15 cellular contexts compared by ENCODE assay signal in the genomic region with DNA sequence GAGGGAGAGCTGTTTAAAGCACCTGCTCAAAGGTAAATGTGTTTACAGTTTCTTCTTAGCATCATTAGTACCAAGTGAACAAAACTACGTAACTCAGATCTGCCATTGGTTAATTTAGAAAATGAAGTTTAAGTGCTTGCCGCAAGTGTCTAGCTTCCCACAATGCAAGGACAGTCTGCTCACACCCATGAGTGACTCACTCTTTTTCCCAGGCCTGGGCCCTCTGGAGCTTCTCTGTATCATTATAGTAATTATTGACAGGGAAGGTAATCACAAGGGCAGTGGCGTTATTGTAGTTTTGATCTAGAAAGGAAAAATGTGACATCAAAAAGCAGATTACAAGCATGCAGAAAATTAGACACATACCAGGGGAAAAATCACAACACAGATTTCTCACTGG. TPM values are rescaled to one million over a fixed set of nuclear protein-coding genes. Genes with fewer than 3 reads are reported as not detected.
DNase-seq lines count a peak whose midpoint lies in the region; ATAC-seq, FAIRE-seq and TF ChIP-seq lines count a peak whose summit lies in the region.
"Had no signal": no experiment of that assay in that cellular context is flagged by ENCODE, and none has a peak within 500 bp of the region (broad histone marks: within the 10 kb centered on the region; RNA-seq: fewer than 3 reads in every experiment).

No MANE protein-coding gene starts in this region.

- H3K4me3 ChIP-seq in K562, result no peak overlapping the region

- ATAC-seq in K562, result peak; percentile 37; the same call in 1 of the 3 replicates
- ATAC-seq: activated CD4-positive, CD25-positive, alpha-beta regulatory T cell treated with anti-CD3 and anti-CD28 coated beads, Interleukin-2, amount 50 U/mL, for 24 hours; activated naive CD4-positive, alpha-beta T cell treated with anti-CD3 and anti-CD28 coated beads, Interleukin-2, amount 50 U/mL, for 72 hours had no signal

- FAIRE-seq in K562 (lab: Jason Lieb, UNC), result no peak
- FAIRE-seq: colon, HTR-8/SVneo had no signal

- CTCF ChIA-PET in K562 (lab: Yijun Ruan, JAX; ENCODE audit: low intra/inter-chr PET ratio), result no interaction called here

- no peak for TF ChIP-seq CTCF in K562 (IDR thresholded peaks at IDR 0.05 in 2 of 3, conservative IDR thresholded peaks at IDR 0.05 in 1 of 3; ENCODE audit: insufficient read depth in 2 of 3, low read depth in 1 of 3, low read length in 3 of 3)

- POLR2A ChIA-PET in K562 (lab: Yijun Ruan, JAX), result interaction anchor here (0.7 to 1.3 kb wide), 3 partner anchors 9 to 164 kb away, joined by 3 read pairs; no protein-coding TSS in a partner anchor

- no peak for TF ChIP-seq RAD21 in K562 (CRISPR knock-in tag; conservative IDR thresholded peaks at IDR 0.05 in 1 of 2, IDR thresholded peaks at IDR 0.05 in 1 of 2)

- H4K20me1 ChIP-seq in K562 (replicated peaks; ENCODE audit: control insufficient read depth, insufficient read depth, low read length), result 0 out of 2 replicates have a peak, but pooled peaks cover 1% of the 10 kb centered on the region

- in situ Hi-C loops in K562 (cut with MboI), result no loop called here

- peaks cover 0 to 3% of the 10 kb centered on the region in 2 experiments; a peak in 1 of 5 replicates for H3K4me1 ChIP-seq in K562 (replicated peaks in 1 of 2; ENCODE audit: control insufficient read depth in 2 of 2, insufficient read depth in 2 of 2, low read length in 2 of 2)

- intact Hi-C loops in K562 (cut with micrococcal nuclease), result no loop called here

- no peak overlapping the region for H3K9ac ChIP-seq in K562 (ENCODE audit: insufficient read depth in 1 of 2, low read depth in 2 of 2, low read length in 2 of 2)

- no peaks in the 10 kb centered on the region for H3K27me3 ChIP-seq in K562 (ENCODE audit: control insufficient read depth in 2 of 2, insufficient read depth in 2 of 2, low read length in 2 of 2)

- no peaks in the 10 kb centered on the region for H3K9me1 ChIP-seq in K562 (ENCODE audit: control insufficient read depth, insufficient read depth, low read length)

- WGBS in K562 (ENCODE audit: insufficient coverage, low coverage, missing lambda C conversion rate), result 66% methylated on average over 3 of the region's 3 CpGs

- no peaks in the 10 kb centered on the region for H3K79me2 ChIP-seq in K562 (ENCODE audit: control insufficient read depth, insufficient read depth, low read length)

- H3K27ac ChIP-seq in K562 (ENCODE audit: extremely low read depth, low read depth, low read length), result no peak overlapping the region

- H2AFZ ChIP-seq in K562 (ENCODE audit: low read depth, low read length), result no peak overlapping the region

- no peak for TF ChIP-seq EP300 in K562 (IDR thresholded peaks at IDR 0.05; ENCODE audit: low read length)

- no TSS peak for BruUV-seq in K562 (replicated peaks; lab: Mats Ljungman, UMichigan)

- no peak for TF ChIP-seq POLR2A in K562 (conservative IDR thresholded peaks at IDR 0.05)

- peaks cover 82% of the 10 kb centered on the region for H3K36me3 ChIP-seq in K562 (ENCODE audit: control insufficient read depth, insufficient read depth, low read length)

- no peaks in the 10 kb centered on the region for H3K9me3 ChIP-seq in K562 (replicated peaks; ENCODE audit: control insufficient read depth, insufficient read depth, low read depth, low read length)

- H3K4me2 ChIP-seq in K562 (ENCODE audit: insufficient read depth, low read length), result no peak overlapping the region

- peak; percentile 69 for DNase-seq in A172 (ENCODE audit: low spot score)
- peak; percentile 22 for DNase-seq in HCEC 1CT
- DNase-seq in K562 (ENCODE audit: extremely low read depth in 1 of 4, low spot score in 3 of 4), result no peak
- DNase-seq in iris pigment epithelial cell (ENCODE audit: low read depth), result peak; percentile 60
- no peak for DNase-seq in dedifferentiated amniotic fluid mesenchymal stem cell (ENCODE audit: extremely low spot score)
- no peak for DNase-seq in UCSD-AML1 (lab: John Stamatoyannopoulos, UW; ENCODE audit: unreplicated experiment)
- DNase-seq in putamen (ENCODE audit: low spot score), result no peak
- DNase-seq in T-helper 1 cell, result no peak
- DNase-seq: activated CD8-positive, alpha-beta memory T cell treated with anti-CD3 and anti-CD28 coated beads, Interleukin-2, amount 50 U/mL, for 4 hours; NCI-H226; posterior cingulate gyrus had no signal

TF ChIP-seq in K562, 482 proteins besides CTCF, POLR2A, EP300 and RAD21 (continues in another document):
- no peak for TF ChIP-seq NR2F6 (CRISPR knock-in tag; IDR thresholded peaks at IDR 0.05)
- no peak for TF ChIP-seq TCF3 (CRISPR knock-in tag; IDR thresholded peaks at IDR 0.05)
- no peak for TF ChIP-seq TAF9B (IDR thresholded peaks at IDR 0.05; ENCODE audit: partially characterized antibody)
- no peak for TF ChIP-seq ZNF3 (CRISPR knock-in tag; IDR thresholded peaks at IDR 0.05)
- TF ChIP-seq TEAD2 (tag; IDR thresholded peaks at IDR 0.05), result no peak
- TF ChIP-seq, protein P1, sequence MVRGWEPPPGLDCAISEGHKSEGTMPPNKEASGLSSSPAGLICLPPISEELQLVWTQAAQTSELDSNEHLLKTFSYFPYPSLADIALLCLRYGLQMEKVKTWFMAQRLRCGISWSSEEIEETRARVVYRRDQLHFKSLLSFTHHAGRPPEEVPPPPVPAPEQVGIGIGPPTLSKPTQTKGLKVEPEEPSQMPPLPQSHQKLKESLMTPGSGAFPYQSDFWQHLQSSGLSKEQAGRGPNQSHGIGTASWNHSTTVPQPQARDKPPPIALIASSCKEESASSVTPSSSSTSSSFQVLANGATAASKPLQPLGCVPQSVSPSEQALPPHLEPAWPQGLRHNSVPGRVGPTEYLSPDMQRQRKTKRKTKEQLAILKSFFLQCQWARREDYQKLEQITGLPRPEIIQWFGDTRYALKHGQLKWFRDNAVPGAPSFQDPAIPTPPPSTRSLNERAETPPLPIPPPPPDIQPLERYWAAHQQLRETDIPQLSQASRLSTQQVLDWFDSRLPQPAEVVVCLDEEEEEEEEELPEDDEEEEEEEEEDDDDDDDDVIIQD (CRISPR knock-in tag; IDR thresholded peaks at IDR 0.05), result no peak
- TF ChIP-seq, protein P2, sequence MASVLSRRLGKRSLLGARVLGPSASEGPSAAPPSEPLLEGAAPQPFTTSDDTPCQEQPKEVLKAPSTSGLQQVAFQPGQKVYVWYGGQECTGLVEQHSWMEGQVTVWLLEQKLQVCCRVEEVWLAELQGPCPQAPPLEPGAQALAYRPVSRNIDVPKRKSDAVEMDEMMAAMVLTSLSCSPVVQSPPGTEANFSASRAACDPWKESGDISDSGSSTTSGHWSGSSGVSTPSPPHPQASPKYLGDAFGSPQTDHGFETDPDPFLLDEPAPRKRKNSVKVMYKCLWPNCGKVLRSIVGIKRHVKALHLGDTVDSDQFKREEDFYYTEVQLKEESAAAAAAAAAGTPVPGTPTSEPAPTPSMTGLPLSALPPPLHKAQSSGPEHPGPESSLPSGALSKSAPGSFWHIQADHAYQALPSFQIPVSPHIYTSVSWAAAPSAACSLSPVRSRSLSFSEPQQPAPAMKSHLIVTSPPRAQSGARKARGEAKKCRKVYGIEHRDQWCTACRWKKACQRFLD (CRISPR knock-in tag; IDR thresholded peaks at IDR 0.05), result no peak

RNA-seq across cellular contexts. Expression of a gene that starts 38.5 kb away (rescaled TPM):
- 58.5 and 128 TPM in 2 replicates for total RNA-seq in A172 (2014; rRNA removed; shearing (Covaris generic))
- total RNA-seq in K562 (2011; cell fraction: chromatin; rRNA removed; ENCODE audit: low replicate concordance), result 287 and 292 TPM in 2 replicates
- total RNA-seq in K562 (2011; cell fraction: nucleolus; rRNA removed), result 238 and 263 TPM in 2 replicates
- 259 and 261 TPM in 2 replicates for total RNA-seq in K562 (2011; cell fraction: nucleoplasm; rRNA removed)
- total RNA-seq in K562 (2014; rRNA removed) (27.6 and 37.1 TPM in 2 replicates), K562 (2014; rRNA removed; fragmentation: Illumina TruSeq; extraction: Trizol) (29.3 and 29.5 TPM in 2 replicates), K562 (2015; rRNA removed; fragmentation: Illumina TruSeq; extraction: Trizol) (23.9 TPM in 2 replicates), K562 (2021) (42.5 and 45.9 TPM in 2 replicates)
- polyA plus RNA-seq in K562 (2011; rRNA removed) (41.1 and 46.5 TPM in 2 replicates), K562 (2014; fragmentation: Illumina TruSeq; extraction: Trizol) (31.6 and 32.0 TPM in 2 replicates), K562 (2014; fragmentation: Nextera tagmentation; extraction: Ambion mirVana) (10 to 100 TPM; 17.1 to 19.1 TPM), K562 (2014; rRNA removed) (23.4 and 26.6 TPM in 2 replicates)
- 51.7 and 58.3 TPM in 2 replicates for polyA plus RNA-seq in K562 (2011; cell fraction: cytosol; rRNA removed)
- polyA plus RNA-seq in K562 (2011; cell fraction: nucleus; rRNA removed), result 128 and 144 TPM in 2 replicates
- polyA plus RNA-seq in K562 (2012), result 25.2 and 35.2 TPM in 2 replicates
- 90.7 and 106 TPM in 2 replicates for polyA minus RNA-seq in K562 (2011; rRNA and poly(A)+ RNA removed)
- polyA minus RNA-seq in K562 (2011; cell fraction: cytosol; rRNA and poly(A)+ RNA removed), result 49.1 and 49.2 TPM in 2 replicates
- 67.6 and 93.7 TPM in 2 replicates for polyA minus RNA-seq in K562 (2011; cell fraction: nucleus; rRNA and poly(A)+ RNA removed)

RNA-seq across cellular contexts. Expression of a gene that starts 44.5 kb away (rescaled TPM):
- 43.6 and 48.3 TPM in 2 replicates for total RNA-seq in A172 (2014; rRNA removed; shearing (Covaris generic))
- total RNA-seq in K562 (2011; cell fraction: chromatin; rRNA removed; ENCODE audit: low replicate concordance), result 65.5 and 73.0 TPM in 2 replicates
- total RNA-seq in K562 (2011; cell fraction: nucleolus; rRNA removed), result 31.1 and 40.4 TPM in 2 replicates
- total RNA-seq in K562 (2011; cell fraction: nucleoplasm; rRNA removed), result 34.7 and 39.7 TPM in 2 replicates
- total RNA-seq in K562 (2014; rRNA removed) (25.3 and 35.3 TPM in 2 replicates), K562 (2014; rRNA removed; fragmentation: Illumina TruSeq; extraction: Trizol) (38.6 and 41.6 TPM in 2 replicates), K562 (2015; rRNA removed; fragmentation: Illumina TruSeq; extraction: Trizol) (35.5 and 39.9 TPM in 2 replicates), K562 (2021) (37.1 and 42.1 TPM in 2 replicates)
- polyA plus RNA-seq in K562 (2011; rRNA removed) (20.3 and 40.1 TPM in 2 replicates), K562 (2014; fragmentation: Illumina TruSeq; extraction: Trizol) (39.0 and 42.4 TPM in 2 replicates), K562 (2014; fragmentation: Nextera tagmentation; extraction: Ambion mirVana) (10 to 100 TPM in 1 of 2 experiments, 1 to 10 TPM in 1; 7.5 to 10.5 TPM), K562 (2014; rRNA removed) (31.9 and 32.0 TPM in 2 replicates)
- 23.3 and 34.9 TPM in 2 replicates for polyA plus RNA-seq in K562 (2011; cell fraction: cytosol; rRNA removed)
- polyA plus RNA-seq in K562 (2011; cell fraction: nucleus; rRNA removed), result 66.0 and 76.2 TPM in 2 replicates
- polyA plus RNA-seq in K562 (2012), result 32.4 and 38.8 TPM in 2 replicates
- 16.4 and 22.5 TPM in 2 replicates for polyA minus RNA-seq in K562 (2011; rRNA and poly(A)+ RNA removed)
- polyA minus RNA-seq in K562 (2011; cell fraction: cytosol; rRNA and poly(A)+ RNA removed), result 16.3 and 19.6 TPM in 2 replicates
- 17.0 and 21.2 TPM in 2 replicates for polyA minus RNA-seq in K562 (2011; cell fraction: nucleus; rRNA and poly(A)+ RNA removed)

Comparison
In these comparisons a context has a peak if more than half of its experiments do, and no peak if none do; other contexts are left out.
1. DNase-seq: peak in A172 (single experiment), HCEC 1CT (single experiment) and iris pigment epithelial cell (single experiment); none in K562 (0 of 4), dedifferentiated amniotic fluid mesenchymal stem cell (single experiment), UCSD-AML1 (single experiment), putamen (single experiment) and T-helper 1 cell (0 of 5).